Comparison of ENCODE assay signal across 15 cellular contexts in the genomic region with DNA sequence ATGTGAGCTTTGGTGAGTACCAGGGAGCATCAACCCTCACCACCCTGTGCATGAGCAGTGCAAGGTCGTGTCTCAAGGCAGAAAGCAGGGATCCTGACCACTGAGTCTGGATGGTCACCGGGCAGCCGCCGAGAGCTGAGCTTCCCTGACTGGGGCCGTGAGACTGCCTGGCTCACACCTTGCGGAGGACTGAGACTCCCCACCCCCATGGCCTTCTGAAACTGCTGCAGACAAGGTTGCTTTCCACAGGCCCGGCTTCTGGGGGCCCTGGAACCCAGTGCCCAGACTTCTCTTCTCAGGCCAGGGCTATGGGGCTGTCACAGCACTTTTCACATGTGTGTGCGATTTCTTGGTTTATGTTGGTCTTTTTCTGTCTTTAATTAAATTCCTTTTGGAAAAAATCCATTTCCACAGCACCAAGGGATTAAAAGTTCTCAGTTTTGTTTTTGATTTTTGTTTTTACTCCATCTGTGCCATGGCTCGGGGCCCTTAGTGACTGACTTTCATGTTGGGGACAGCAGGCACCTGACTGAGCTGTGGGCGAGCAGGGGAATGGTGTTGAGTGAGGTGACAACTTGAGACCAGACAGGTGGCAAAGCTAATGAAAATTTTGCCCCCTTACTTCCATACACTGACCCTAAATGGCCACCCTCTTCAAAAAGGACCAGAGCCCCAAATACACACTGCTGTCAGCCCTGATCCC.
DNase-seq lines count a peak whose midpoint lies in the region; ATAC-seq and TF ChIP-seq lines count a peak whose summit lies in the region.
"Had no signal": no experiment of that assay in that cellular context is flagged by ENCODE, and none has a peak within 500 bp of the region (broad histone marks: within the 10 kb centered on the region; RNA-seq: fewer than 3 reads in every experiment).

No MANE protein-coding gene starts in this region.

- no peaks in the 10 kb centered on the region for H3F3A ChIP-seq in GM23338 (replicated peaks; ENCODE audit: low read depth)

- 71% methylated on average over 10 of the region's 10 CpGs for WGBS in right cardiac atrium

- DNase-seq in GM23338 (ENCODE audit: low spot score): no peak
- DNase-seq in ascending aorta (ENCODE audit: low spot score in 2 of 2): peak in 1 of 2 donors; percentile 62
- DNase-seq in right cardiac atrium: peak in 2 of 3 donors; percentile 55 to 69
- no peak for DNase-seq in thoracic aorta (ENCODE audit: low spot score)
- no peak for DNase-seq in glomerular visceral epithelial cell (ENCODE audit: extremely low spot score)
- no peak for DNase-seq in uterus
- DNase-seq: CD4-positive, alpha-beta memory T cell; GF-D8; GM23248; KG1; NCI-H1694 treated with DMSO at 0.1 percent for 48 hours; NK-92 treated with Interleukin-12 subunit alpha and Interleukin-12 subunit beta, amount 100 ng/mL, for 24 hours had no signal

- H3K4me1 ChIP-seq in GM23338 (ENCODE audit: insufficient read depth) (no peaks in the 10 kb centered on the region), ascending aorta (peaks cover 27 to 47% of the 10 kb centered on the region in 2 donors), right cardiac atrium (ENCODE audit: control insufficient read depth, insufficient read depth, low read length) (peaks cover 5% of the 10 kb centered on the region), thoracic aorta (ENCODE audit: control insufficient read depth in 1 of 2, low read depth in 2 of 2) (peaks cover 30 to 54% of the 10 kb centered on the region in 2 donors), uterus (no peaks in the 10 kb centered on the region)
- H3K4me1 ChIP-seq: BLaER1, Peyer's patch had no signal

- H3K79me2 ChIP-seq in GM23338 (replicated peaks; ENCODE audit: insufficient read depth): no peaks in the 10 kb centered on the region

- no peak overlapping the region for H3K4me2 ChIP-seq in GM23338
- H3K4me2 ChIP-seq: BLaER1 had no signal

- no peak overlapping the region for H3K27ac Mint-ChIP-seq in GM23338
- H3K27ac Mint-ChIP-seq: CD4-positive, alpha-beta memory T cell had no signal

- TF ChIP-seq CTCF in GM23338 (conservative IDR thresholded peaks at IDR 0.05; ENCODE audit: low read depth in 2 of 2): no peak
- TF ChIP-seq CTCF in ascending aorta (IDR thresholded peaks at IDR 0.05): no peak
- no peak for TF ChIP-seq CTCF in thoracic aorta (IDR thresholded peaks at IDR 0.05)
- TF ChIP-seq CTCF in uterus (IDR thresholded peaks at IDR 0.05): no peak

- no peak overlapping the region for H3K27ac ChIP-seq in GM23338 (ENCODE audit: low read depth)
- H3K27ac ChIP-seq in ascending aorta: peak overlapping the region; percentile 87 to 91
- peak overlapping the region; percentile 39 for H3K27ac ChIP-seq in right cardiac atrium (ENCODE audit: low read length)
- H3K27ac ChIP-seq in thoracic aorta: peak overlapping the region; percentile 78 to 85
- H3K27ac ChIP-seq in uterus: no peak overlapping the region
- H3K27ac ChIP-seq: BLaER1, GM23248, Peyer's patch had no signal

- H3K36me3 Mint-ChIP-seq in GM23338 (ENCODE audit: low read depth): no peaks in the 10 kb centered on the region
- H3K36me3 Mint-ChIP-seq: CD4-positive, alpha-beta memory T cell had no signal

- no peaks in the 10 kb centered on the region for H3K27me3 ChIP-seq in GM23338 (ENCODE audit: insufficient read depth)
- no peaks in the 10 kb centered on the region for H3K27me3 ChIP-seq in ascending aorta
- no peaks in the 10 kb centered on the region for H3K27me3 ChIP-seq in right cardiac atrium (ENCODE audit: control insufficient read depth, insufficient read depth)
- H3K27me3 ChIP-seq in thoracic aorta (replicated peaks; ENCODE audit: insufficient read depth): no peaks in the 10 kb centered on the region
- no peaks in the 10 kb centered on the region for H3K27me3 ChIP-seq in uterus
- H3K27me3 ChIP-seq: BLaER1, Peyer's patch had no signal

- H3K36me3 ChIP-seq in GM23338 (ENCODE audit: insufficient read depth): no peaks in the 10 kb centered on the region
- no peaks in the 10 kb centered on the region for H3K36me3 ChIP-seq in ascending aorta
- H3K36me3 ChIP-seq in thoracic aorta: no peaks in the 10 kb centered on the region
- no peaks in the 10 kb centered on the region for H3K36me3 ChIP-seq in uterus
- H3K36me3 ChIP-seq: BLaER1, Peyer's patch had no signal

- H3K27me3 Mint-ChIP-seq in GM23338 (ENCODE audit: insufficient read depth, low read depth, poor library complexity): peaks cover 2% of the 10 kb centered on the region

- no peak overlapping the region for H2AFZ ChIP-seq in GM23338
- H2AFZ ChIP-seq: GM23248 had no signal

- intact Hi-C loops in ascending aorta (cut with DNase I): loop anchor here (2.0 to 5.0 kb wide), 4 partner anchors 31 to 1547 kb away; partner anchors contain the start of gene FAM136A
- intact Hi-C loops in right cardiac atrium (cut with DNase I): no loop called here
- intact Hi-C loops in uterus (cut with DNase I; ENCODE audit: low total_unique reads): no loop called here

- no peak overlapping the region for H3K4me3 Mint-ChIP-seq in GM23338
- H3K4me3 Mint-ChIP-seq: CD4-positive, alpha-beta memory T cell had no signal

- no peaks in the 10 kb centered on the region; the same call in 1 of the 3 replicates for H3K4me1 Mint-ChIP-seq in GM23338
- H3K4me1 Mint-ChIP-seq: CD4-positive, alpha-beta memory T cell had no signal

- H3K4me3 ChIP-seq in GM23338 (no peak overlapping the region), ascending aorta (no peak overlapping the region), right cardiac atrium (ENCODE audit: low read length) (no peak overlapping the region), thoracic aorta (no peak overlapping the region), uterus (no peak overlapping the region)
- H3K4me3 ChIP-seq: BLaER1, GM23248, Peyer's patch had no signal

- TF ChIP-seq POLR2A in uterus (IDR thresholded peaks at IDR 0.05): no peak
- no peak for TF ChIP-seq POLR2A in GM18505 (IDR thresholded peaks at IDR 0.05; ENCODE audit: borderline replicate concordance, extremely low read depth, insufficient read depth, insufficient read length)

- ATAC-seq in GM23338: peak; percentile 24
- peak in 1 of 2 donors; percentile 3 for ATAC-seq in right cardiac atrium
- no peak for ATAC-seq in thoracic aorta (ENCODE audit: insufficient number of reproducible peaks, low FRiP score, low read depth)
- ATAC-seq in GM18505 (IDR thresholded peaks at IDR 0.05; ENCODE audit: unreplicated experiment): no peak

- no peaks in the 10 kb centered on the region for H3K9me3 Mint-ChIP-seq in GM23338

- no peaks in the 10 kb centered on the region for H4K20me1 ChIP-seq in GM23338 (replicated peaks; ENCODE audit: insufficient read depth)
- H4K20me1 ChIP-seq: BLaER1 had no signal

- H3K9me3 ChIP-seq in ascending aorta (no peaks in the 10 kb centered on the region), right cardiac atrium (ENCODE audit: control insufficient read depth, low read length) (no peaks in the 10 kb centered on the region), thoracic aorta (no peaks in the 10 kb centered on the region), uterus (no peaks in the 10 kb centered on the region)
- H3K9me3 ChIP-seq: BLaER1, Peyer's patch had no signal

- no peaks in the 10 kb centered on the region for H3K9me2 ChIP-seq in GM23338 (ENCODE audit: insufficient read depth)

TF ChIP-seq in GM23338, 12 proteins besides CTCF, POLR2A, EP300 and RAD21 (continues in another document):
- TF ChIP-seq ZNF331 (CRISPR knock-in tag; IDR thresholded peaks at IDR 0.05; ENCODE audit: low read depth): no peak
- no peak for TF ChIP-seq NANOG (IDR thresholded peaks at IDR 0.05; ENCODE audit: borderline replicate concordance)
- TF ChIP-seq POLR2AphosphoS5 (IDR thresholded peaks at IDR 0.05; ENCODE audit: low read depth): no peak
- no peak for TF ChIP-seq EZH2phosphoT487 (IDR thresholded peaks at IDR 0.05; ENCODE audit: unreplicated experiment)
- TF ChIP-seq, protein P1, sequence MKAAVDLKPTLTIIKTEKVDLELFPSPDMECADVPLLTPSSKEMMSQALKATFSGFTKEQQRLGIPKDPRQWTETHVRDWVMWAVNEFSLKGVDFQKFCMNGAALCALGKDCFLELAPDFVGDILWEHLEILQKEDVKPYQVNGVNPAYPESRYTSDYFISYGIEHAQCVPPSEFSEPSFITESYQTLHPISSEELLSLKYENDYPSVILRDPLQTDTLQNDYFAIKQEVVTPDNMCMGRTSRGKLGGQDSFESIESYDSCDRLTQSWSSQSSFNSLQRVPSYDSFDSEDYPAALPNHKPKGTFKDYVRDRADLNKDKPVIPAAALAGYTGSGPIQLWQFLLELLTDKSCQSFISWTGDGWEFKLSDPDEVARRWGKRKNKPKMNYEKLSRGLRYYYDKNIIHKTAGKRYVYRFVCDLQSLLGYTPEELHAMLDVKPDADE (IDR thresholded peaks at IDR 0.05): no peak
- TF ChIP-seq CREB1 (CRISPR knock-in tag; IDR thresholded peaks at IDR 0.05; ENCODE audit: low read depth): no peak

Comparison
In these comparisons a context has a peak if more than half of its experiments do, and no peak if none do; other contexts are left out.
1. DNase-seq: peak in right cardiac atrium (2 of 3); none in GM23338 (single experiment), thoracic aorta (single experiment), glomerular visceral epithelial cell (single experiment) and uterus (0 of 2).
2. H3K27ac ChIP-seq: peak in ascending aorta (2 of 2), right cardiac atrium (single experiment) and thoracic aorta (2 of 2); none in GM23338 (single experiment) and uterus (0 of 2).